7 cellular contexts compared by ENCODE assay signal in the genomic region with DNA sequence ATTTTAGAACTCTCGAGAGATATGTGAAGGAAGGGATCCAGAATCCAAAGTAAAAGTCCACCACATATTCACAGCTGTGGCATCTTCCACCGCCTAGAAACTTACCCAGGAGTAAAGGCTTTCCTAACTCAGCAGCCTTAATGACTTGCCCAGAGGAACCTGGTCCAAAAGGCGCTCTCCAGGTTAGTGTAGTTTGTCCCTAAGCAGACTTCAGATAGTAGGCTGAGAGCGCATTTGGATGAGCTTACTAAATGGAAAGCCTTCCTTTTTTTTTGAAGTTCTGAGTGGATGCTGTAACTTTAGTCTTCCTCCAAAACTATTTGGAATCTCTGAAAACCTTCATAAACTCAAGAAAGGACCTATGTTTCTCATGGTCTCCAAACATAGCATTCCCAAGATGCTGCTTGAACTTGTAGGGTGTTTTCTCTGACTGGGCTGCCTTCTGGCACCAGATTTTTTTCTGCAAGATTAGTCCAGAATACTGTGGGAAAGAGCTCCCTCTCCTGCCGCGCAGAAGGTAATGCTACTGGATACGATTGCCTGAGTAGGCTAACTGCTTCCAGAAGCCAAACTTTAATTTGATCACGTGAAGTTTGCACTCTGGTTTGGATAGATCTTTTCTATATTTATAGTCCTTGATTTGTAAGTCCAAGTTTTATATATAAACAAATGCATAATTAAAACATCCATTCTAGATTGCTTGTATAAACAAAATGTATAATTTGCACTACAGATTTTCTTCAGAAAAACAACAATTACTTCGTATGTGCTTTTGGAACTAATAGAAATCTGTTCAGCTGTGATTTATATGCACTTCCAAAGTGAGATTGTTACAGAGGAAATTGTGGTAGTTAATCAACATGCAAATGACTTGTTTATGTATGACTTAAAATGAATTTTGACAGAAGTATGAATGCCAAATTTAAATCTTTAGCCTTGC. TPM values are rescaled to one million over a fixed set of nuclear protein-coding genes. Genes with fewer than 3 reads are reported as not detected.
DNase-seq lines count a peak whose midpoint lies in the region; FAIRE-seq and TF ChIP-seq lines count a peak whose summit lies in the region.

No MANE protein-coding gene starts in this region.

- H3K9me2 ChIP-seq in Loucy (replicated peaks; ENCODE audit: low read depth, low read length): no peaks in the 10 kb centered on the region

- no peaks in the 10 kb centered on the region for H3K36me3 ChIP-seq in Loucy (ENCODE audit: insufficient read depth, low read length)

- H3K36me3 Mint-ChIP-seq in endothelial cell (ENCODE audit: low read depth, unreplicated experiment): peaks cover 3% of the 10 kb centered on the region

- no peaks in the 10 kb centered on the region for H3K27me3 ChIP-seq in Loucy (ENCODE audit: insufficient read depth, low read length, poor library complexity, severe bottlenecking)

- FAIRE-seq in H54 (lab: Jason Lieb, UNC) (peak; percentile 89), RCC 7860 (lab: Jason Lieb, UNC) (peak; percentile 66)

- no peaks in the 10 kb centered on the region for H3K79me2 ChIP-seq in Loucy (ENCODE audit: insufficient read depth, low read length)

- TF ChIP-seq CTCF in GM12864 (IDR thresholded peaks at IDR 0.05; ENCODE audit: low read depth, low read length, missing control alignments) (peak; percentile 80), Loucy (conservative IDR thresholded peaks at IDR 0.05; ENCODE audit: low read length) (peak; percentile 79), endothelial cell (IDR thresholded peaks at IDR 0.05; ENCODE audit: unreplicated experiment) (peak; percentile 75)

- H3K4me3 ChIP-seq in GM12864 (ENCODE audit: low read depth, low read length) (no peak overlapping the region), Loucy (ENCODE audit: low read length, poor library complexity, severe bottlenecking) (no peak overlapping the region)

- H3K9me3 ChIP-seq in Loucy (ENCODE audit: insufficient read depth, low read depth, low read length): no peaks in the 10 kb centered on the region

- H2AFZ ChIP-seq in Loucy (ENCODE audit: low read length): no peak overlapping the region

- no peak for TF ChIP-seq POLR2A in H54 (IDR thresholded peaks at IDR 0.05; ENCODE audit: low read depth, low read length)

- no peak overlapping the region for H3K27ac Mint-ChIP-seq in endothelial cell (ENCODE audit: unreplicated experiment)

- H3K9me3 Mint-ChIP-seq in endothelial cell (ENCODE audit: unreplicated experiment): no peaks in the 10 kb centered on the region

- H3K4me1 ChIP-seq in Loucy (ENCODE audit: insufficient read depth, low read length, poor library complexity, severe bottlenecking): no peaks in the 10 kb centered on the region

- H3K4me2 ChIP-seq in Loucy (ENCODE audit: low read depth, low read length, poor library complexity, severe bottlenecking): no peak overlapping the region

- H3K4me3 Mint-ChIP-seq in endothelial cell (ENCODE audit: unreplicated experiment): no peak overlapping the region

- H3F3A ChIP-seq in Loucy (ENCODE audit: low read depth): no peaks in the 10 kb centered on the region

- no peaks in the 10 kb centered on the region for H4K20me1 ChIP-seq in Loucy (ENCODE audit: insufficient read depth, low read length, poor library complexity, severe bottlenecking)

- H3K4me1 Mint-ChIP-seq in endothelial cell (ENCODE audit: unreplicated experiment): peaks cover 16% of the 10 kb centered on the region

- H3K27me3 Mint-ChIP-seq in endothelial cell (ENCODE audit: unreplicated experiment): peaks cover 2% of the 10 kb centered on the region

- no peak overlapping the region for H3K9ac ChIP-seq in Loucy (ENCODE audit: low read depth, low read length, poor library complexity, severe bottlenecking)

- DNase-seq in GM12864 (ENCODE audit: low read depth) (peak; percentile 12), H54 (ENCODE audit: insufficient read length, low spot score) (peak; percentile 7), RCC 7860 (ENCODE audit: low spot score) (peak; percentile 53), endothelial cell (ENCODE audit: low spot score) (peak; percentile 57), midbrain (lab: John Stamatoyannopoulos, UW) (peak; percentile 81), NCI-H187 treated with DMSO at 0.1 percent for 48 hours (lab: John Stamatoyannopoulos, UW) (no peak)

RNA-seq across cellular contexts. Expression of a gene that starts 19.6 kb away (rescaled TPM):
- 7.1 TPM for total RNA-seq in endothelial cell (ENCODE audit: unreplicated experiment)
